1 cellular context compared by ENCODE assay signal in the genomic region with DNA sequence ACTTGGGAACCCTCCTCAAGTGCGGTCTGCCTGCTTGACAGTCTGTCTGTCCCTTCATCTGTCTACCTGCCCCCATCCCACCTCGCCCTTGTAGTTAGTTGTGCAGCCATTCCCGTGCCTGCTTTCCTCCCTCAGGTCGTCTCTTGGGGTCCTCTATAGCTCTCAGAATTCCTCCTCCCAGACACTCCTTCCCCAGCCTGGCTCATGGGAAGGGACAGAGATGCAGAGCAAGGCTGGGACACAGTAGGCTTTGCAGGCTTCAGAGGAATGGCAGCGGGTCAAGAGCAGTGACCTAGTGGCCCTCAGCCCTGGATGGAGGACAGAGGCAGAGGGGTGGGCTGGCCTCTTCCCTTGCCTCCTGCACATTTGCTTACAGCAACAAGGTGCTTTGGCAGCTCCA.
TF ChIP-seq lines count a peak whose summit lies in the region.

No MANE protein-coding gene starts in this region.

TF ChIP-seq in H1, 55 proteins besides CTCF, POLR2A, EP300 and RAD21:
- no peak for TF ChIP-seq EGR1 (IDR thresholded peaks at IDR 0.05; ENCODE audit: borderline replicate concordance, low read depth, low read length)
- TF ChIP-seq BCL11A (IDR thresholded peaks at IDR 0.05; ENCODE audit: low read depth in 2 of 2, low read length in 2 of 2): no peak
- TF ChIP-seq CBX8 (IDR thresholded peaks at IDR 0.05; ENCODE audit: borderline replicate concordance, low read depth, low read length): no peak
- TF ChIP-seq SRF (IDR thresholded peaks at IDR 0.05; ENCODE audit: low read depth, low read length): no peak
- TF ChIP-seq CTBP2 (IDR thresholded peaks at IDR 0.05; ENCODE audit: borderline replicate concordance, insufficient read depth, insufficient read length, low read length): no peak
